8 cellular contexts compared by ENCODE assay signal in the genomic region with DNA sequence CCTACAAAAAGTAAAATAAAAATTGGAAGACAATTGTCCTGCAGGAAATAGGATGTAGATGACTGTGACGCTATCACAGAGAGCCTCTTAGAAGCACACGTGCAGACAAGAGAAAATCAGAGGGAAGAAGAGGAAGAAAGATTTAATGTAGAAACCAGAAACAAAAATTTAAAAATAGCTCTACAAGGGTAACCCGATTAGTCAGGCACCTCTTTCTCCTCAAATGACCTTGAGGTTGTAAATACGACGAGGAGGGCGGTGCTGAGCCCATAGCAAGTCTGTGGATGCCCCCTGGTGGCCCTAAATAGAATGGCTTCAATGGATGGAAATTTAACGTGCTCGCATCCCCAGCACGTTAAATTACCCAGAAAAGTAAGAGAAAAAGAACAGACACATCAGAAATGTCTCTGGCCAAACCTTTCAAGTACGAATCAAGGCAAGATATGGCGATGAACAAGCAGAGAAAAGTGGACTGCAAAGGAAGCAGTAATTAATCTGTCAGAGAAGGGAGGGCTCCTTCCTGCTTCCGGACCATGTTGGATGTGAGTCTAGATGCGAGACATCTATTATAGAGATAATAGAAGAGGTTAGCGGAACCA. TPM values are rescaled to one million over a fixed set of nuclear protein-coding genes. Genes with fewer than 3 reads are reported as not detected.
DNase-seq lines count a peak whose midpoint lies in the region; ATAC-seq and TF ChIP-seq lines count a peak whose summit lies in the region.

No MANE protein-coding gene starts in this region.

- H3K27ac ChIP-seq in effector memory CD4-positive, alpha-beta T cell (ENCODE audit: insufficient read depth, low read length, poor library complexity, severe bottlenecking): peak overlapping the region; percentile 66

- no peaks in the 10 kb centered on the region for H3K36me3 ChIP-seq in effector memory CD4-positive, alpha-beta T cell (ENCODE audit: control insufficient read depth, insufficient read depth, low read length)

- CTCF ChIA-PET in activated CD8-positive, alpha-beta T cell treated with anti-CD3 and anti-CD28 coated beads for 36 hours (lab: Charles Lee): interaction anchor here (0.7 to 3.2 kb wide), 45 partner anchors 9 to 665 kb away, joined by 3 to 89 read pairs (median 4); partner anchors contain the start of genes RPL7L1, TBCC and UBR2

- peak overlapping the region; percentile 96 for H3K27ac Mint-ChIP-seq in activated CD8-positive, alpha-beta T cell treated with anti-CD3 and anti-CD28 coated beads for 36 hours
- peak overlapping the region; percentile 91 for H3K27ac Mint-ChIP-seq in memory B cell

- ATAC-seq in GM18907 (IDR thresholded peaks at IDR 0.05; ENCODE audit: unreplicated experiment) (peak; percentile 89), HG03571 (IDR thresholded peaks at IDR 0.05; ENCODE audit: unreplicated experiment) (peak; percentile 62), memory B cell (ENCODE audit: low read depth) (peak; percentile 98)
- peak; percentile 98 for ATAC-seq in activated CD8-positive, alpha-beta T cell treated with anti-CD3 and anti-CD28 coated beads for 36 hours

- DNase-seq in AG08396 (ENCODE audit: low spot score) (peak; percentile 87), NCI-H82 (lab: John Stamatoyannopoulos, UW) (peak; percentile 94), memory B cell (ENCODE audit: low spot score in 2 of 2) (peak; percentile 46 to 67)
- DNase-seq in activated CD8-positive, alpha-beta T cell treated with anti-CD3 and anti-CD28 coated beads for 36 hours: peak; percentile 88
- DNase-seq in effector memory CD4-positive, alpha-beta T cell: peak; percentile 46 to 65 (median 55)
- peak; percentile 44 for DNase-seq in stimulated activated CD8-positive, alpha-beta memory T cell treated with anti-CD3 and anti-CD28 coated beads, Interleukin-12 subunit alpha, Interleukin-12 subunit beta, amount 100 ng/mL, for 4 hours (ENCODE audit: low read depth)

- H3K9me3 ChIP-seq in effector memory CD4-positive, alpha-beta T cell (ENCODE audit: control insufficient read depth, low read length): no peaks in the 10 kb centered on the region

- peaks cover 2% of the 10 kb centered on the region for H3K36me3 Mint-ChIP-seq in activated CD8-positive, alpha-beta T cell treated with anti-CD3 and anti-CD28 coated beads for 36 hours (ENCODE audit: low read depth)
- no peaks in the 10 kb centered on the region for H3K36me3 Mint-ChIP-seq in memory B cell

- H3K4me3 ChIP-seq in effector memory CD4-positive, alpha-beta T cell (ENCODE audit: insufficient read depth, low read depth, low read length, poor library complexity, severe bottlenecking): peak overlapping the region; percentile 46

- H3K4me1 Mint-ChIP-seq in activated CD8-positive, alpha-beta T cell treated with anti-CD3 and anti-CD28 coated beads for 36 hours (ENCODE audit: low read depth): peaks cover 16% of the 10 kb centered on the region
- peaks cover 7% of the 10 kb centered on the region for H3K4me1 Mint-ChIP-seq in memory B cell

- no peaks in the 10 kb centered on the region for H3K27me3 Mint-ChIP-seq in activated CD8-positive, alpha-beta T cell treated with anti-CD3 and anti-CD28 coated beads for 36 hours
- no peaks in the 10 kb centered on the region for H3K27me3 Mint-ChIP-seq in memory B cell

- intact Hi-C loops in activated CD8-positive, alpha-beta T cell treated with anti-CD3 and anti-CD28 coated beads for 36 hours (cut with micrococcal nuclease): loop anchor here (2.0 kb wide), 1 partner anchor 66 kb away; no protein-coding TSS in a partner anchor

- POLR2A ChIA-PET in activated CD8-positive, alpha-beta T cell treated with anti-CD3 and anti-CD28 coated beads for 36 hours (lab: Charles Lee): interaction anchor here (0.9 to 1.9 kb wide), 12 partner anchors 16 to 163 kb away, joined by 3 to 10 read pairs (median 5); partner anchors contain the start of genes BICRAL, RPL7L1, TBCC and UBR2

- no peaks in the 10 kb centered on the region for H3K27me3 ChIP-seq in effector memory CD4-positive, alpha-beta T cell (replicated peaks; ENCODE audit: control insufficient read depth, insufficient read depth, low read length, poor library complexity, severe bottlenecking)

- no peaks in the 10 kb centered on the region for H3K9me3 Mint-ChIP-seq in activated CD8-positive, alpha-beta T cell treated with anti-CD3 and anti-CD28 coated beads for 36 hours
- H3K9me3 Mint-ChIP-seq in memory B cell: no peaks in the 10 kb centered on the region

- peak overlapping the region; percentile 75 for H3K4me3 Mint-ChIP-seq in activated CD8-positive, alpha-beta T cell treated with anti-CD3 and anti-CD28 coated beads for 36 hours
- H3K4me3 Mint-ChIP-seq in memory B cell: peak overlapping the region; percentile 87

- TF ChIP-seq CTCF in activated CD8-positive, alpha-beta T cell treated with anti-CD3 and anti-CD28 coated beads for 36 hours (IDR thresholded peaks at IDR 0.05): peak; percentile 94

- H3K4me1 ChIP-seq in effector memory CD4-positive, alpha-beta T cell (ENCODE audit: control insufficient read depth, insufficient read depth, low read length, poor library complexity, severe bottlenecking): peaks cover 11% of the 10 kb centered on the region

RNA-seq across cellular contexts. Expression of gene PRPH2, which starts 4.2 kb away (rescaled TPM):
- not detected for total RNA-seq in activated CD8-positive, alpha-beta T cell treated with anti-CD3 and anti-CD28 coated beads for 36 hours

RNA-seq across cellular contexts. Expression of gene TBCC, which starts 19.3 kb away (rescaled TPM):
- 10 to 100 TPM; 16.0 to 16.3 TPM for total RNA-seq in activated CD8-positive, alpha-beta T cell treated with anti-CD3 and anti-CD28 coated beads for 36 hours

RNA-seq across cellular contexts. Expression of gene BICRAL, which starts 55.3 kb away (rescaled TPM):
- total RNA-seq in activated CD8-positive, alpha-beta T cell treated with anti-CD3 and anti-CD28 coated beads for 36 hours: 1 to 10 TPM; 9.7 to 9.8 TPM

Comparison
In these comparisons a context has a peak if more than half of its experiments do, and no peak if none do; other contexts are left out.
1. Peak in every context shown above with its lines: DNase-seq, ATAC-seq, H3K4me3 ChIP-seq and H3K27ac ChIP-seq.
2. DNase-seq: peak in every context shown above with its lines; median percentile 94 in NCI-H82; 88 in activated CD8-positive, alpha-beta T cell treated with anti-CD3 and anti-CD28 coated beads for 36 hours; 87 in AG08396; 56 in memory B cell; 55 in effector memory CD4-positive, alpha-beta T cell; 44 in stimulated activated CD8-positive, alpha-beta memory T cell treated with anti-CD3 and anti-CD28 coated beads, Interleukin-12 subunit alpha, Interleukin-12 subunit beta, amount 100 ng/mL, for 4 hours.